Comparison of ENCODE assay signal across 8 cellular contexts in the genomic region with DNA sequence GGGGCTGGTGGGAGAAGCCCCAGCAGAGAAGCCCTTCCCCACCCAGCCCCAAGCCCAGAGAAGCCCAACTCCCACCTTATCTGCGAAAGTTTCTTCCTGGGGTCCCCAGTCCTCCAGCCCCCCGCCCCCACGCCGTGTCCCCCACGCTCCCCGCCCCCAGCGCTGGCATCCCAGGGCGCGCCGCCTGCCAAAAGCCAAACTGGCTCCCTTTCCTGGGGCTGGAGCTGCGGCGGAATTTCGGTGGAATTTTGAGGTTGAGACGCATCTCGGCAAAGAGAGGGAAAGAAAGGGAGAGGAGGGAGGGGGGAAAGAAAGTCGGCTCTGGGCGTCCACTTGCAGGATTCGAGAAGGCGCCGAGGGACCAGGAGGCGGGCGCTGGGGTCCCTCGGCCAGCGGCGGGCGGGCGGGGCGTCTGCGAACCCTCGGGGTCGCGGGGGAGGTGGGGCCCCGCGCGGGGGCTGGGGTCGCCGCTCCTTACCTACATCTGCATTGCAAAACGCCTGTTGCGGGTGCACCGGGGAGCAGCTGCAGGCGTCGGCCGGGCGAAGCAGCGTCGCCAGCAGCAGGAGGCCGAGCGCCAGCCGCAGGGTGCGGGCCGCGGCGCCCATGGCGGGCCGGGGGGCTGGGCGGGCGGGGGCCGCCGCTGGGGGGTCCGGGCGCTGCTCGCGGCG. TPM values are rescaled to one million over a fixed set of nuclear protein-coding genes. Genes with fewer than 3 reads are reported as not detected.
DNase-seq lines count a peak whose midpoint lies in the region; ATAC-seq, FAIRE-seq and TF ChIP-seq lines count a peak whose summit lies in the region.

No MANE protein-coding gene starts in this region.

- POLR2A ChIA-PET in MCF 10A (lab: Yijun Ruan, JAX) = interaction anchor here (1.5 to 3.3 kb wide), 2 partner anchors 9 kb away, joined by 6 to 14 read pairs; no protein-coding TSS in a partner anchor
- POLR2A ChIA-PET in HepG2 (lab: Yijun Ruan, JAX) = interaction anchor here (2.8 kb wide), 1 partner anchor 9 kb away, joined by 10 read pairs; no protein-coding TSS in a partner anchor

- H3K9me3 Mint-ChIP-seq in IgD-negative memory B cell = no peaks in the 10 kb centered on the region
- H3K9me3 Mint-ChIP-seq in MCF 10A (ENCODE audit: unreplicated experiment) = no peaks in the 10 kb centered on the region

- H3K27me3 Mint-ChIP-seq in IgD-negative memory B cell = peaks cover 5% of the 10 kb centered on the region
- H3K27me3 Mint-ChIP-seq in MCF 10A (ENCODE audit: insufficient read depth, unreplicated experiment) = no peaks in the 10 kb centered on the region

- H3K27ac ChIP-seq in HepG2 (ENCODE audit: extremely low read length, insufficient read depth, low read length) (no peak overlapping the region), tibial nerve (peak overlapping the region; percentile 82 to 100 (median 90))

- H3K36me3 ChIP-seq in HepG2 (replicated peaks in 1 of 2; ENCODE audit: control insufficient read depth in 1 of 2, insufficient read depth in 2 of 2, low read length in 2 of 2) (no peaks in the 10 kb centered on the region), tibial nerve (no peaks in the 10 kb centered on the region)

- H3K27ac Mint-ChIP-seq in IgD-negative memory B cell (no peak overlapping the region), MCF 10A (ENCODE audit: low read depth, unreplicated experiment) (no peak overlapping the region)

- H3K4me3 Mint-ChIP-seq in IgD-negative memory B cell (peak overlapping the region; percentile 83 to 97 (median 85)), MCF 10A (ENCODE audit: unreplicated experiment) (peak overlapping the region; percentile 73)

- no peaks in the 10 kb centered on the region for H4K20me1 ChIP-seq in HepG2 (ENCODE audit: insufficient read depth, low read length)

- TF ChIP-seq RAD21 in HepG2 (CRISPR knock-in tag; IDR thresholded peaks at IDR 0.05) = no peak

- peak overlapping the region; percentile 51; the same call in 1 of the 2 replicates for H3K9ac ChIP-seq in HepG2 (ENCODE audit: insufficient read depth, low read depth, low read length)

- DNase-seq in AG08396 (ENCODE audit: low spot score) (peak; percentile 70), MCF 10A (ENCODE audit: unreplicated experiment) (no peak), HepG2 (ENCODE audit: low spot score) (no peak), tibial nerve (ENCODE audit: low spot score in 2 of 2) (no peak), H4 (ENCODE audit: low spot score) (no peak)

- H3K4me1 Mint-ChIP-seq in IgD-negative memory B cell = peaks cover 5 to 12% (median 5%) of the 10 kb centered on the region in 3 donors
- peaks cover 18% of the 10 kb centered on the region for H3K4me1 Mint-ChIP-seq in MCF 10A (ENCODE audit: insufficient read depth, unreplicated experiment)

- no peak for FAIRE-seq in HepG2 (lab: Jason Lieb, UNC)

- TF ChIP-seq POLR2A in HepG2 (IDR thresholded peaks at IDR 0.05; ENCODE audit: insufficient read depth in 1 of 2, low read depth in 2 of 2, low read length in 2 of 2) (no peak; a peak in 1 of 4 replicates), tibial nerve (IDR thresholded peaks at IDR 0.05) (no peak)

- H3K27me3 ChIP-seq in HepG2 (ENCODE audit: control insufficient read depth in 1 of 2, insufficient read depth in 2 of 2, low read length in 2 of 2) (peaks cover 5 to 26% of the 10 kb centered on the region in 2 experiments; a peak in 3 of 5 replicates), tibial nerve (no peaks in the 10 kb centered on the region)

- peak overlapping the region; percentile 83 for H3K4me2 ChIP-seq in HepG2 (ENCODE audit: low read depth, low read length)

- BruUV-seq in MCF 10A (replicated peaks; lab: Mats Ljungman, UMichigan) = no TSS peak
- BruUV-seq in HepG2 (replicated peaks; lab: Mats Ljungman, UMichigan) = no TSS peak

- in situ Hi-C loops in HepG2 (cut with HindIII; ENCODE audit: extremely low pct_ligation_motif_present, low pct_unique_long_range_greater_than_20kb) = no loop called here

- CTCF ChIA-PET in MCF 10A (lab: Yijun Ruan, JAX) = no interaction called here
- CTCF ChIA-PET in HepG2 (lab: Yijun Ruan, JAX; ENCODE audit: low intra/inter-chr PET ratio, low total read pairs) = interaction anchor here (0.6 kb wide), 1 partner anchor 59 kb away, joined by 3 read pairs; no protein-coding TSS in a partner anchor

- H3K4me1 ChIP-seq in HepG2 (ENCODE audit: insufficient read depth, low read length) = peaks cover 49% of the 10 kb centered on the region
- H3K4me1 ChIP-seq in tibial nerve = peaks cover 0 to 62% (median 41%) of the 10 kb centered on the region in 4 donors

- no peaks in the 10 kb centered on the region for H3K79me2 ChIP-seq in HepG2 (ENCODE audit: insufficient read depth, low read length)

- H3K9me3 ChIP-seq in HepG2 (ENCODE audit: low read length) = no peaks in the 10 kb centered on the region
- no peaks in the 10 kb centered on the region for H3K9me3 ChIP-seq in tibial nerve

- 19% methylated on average over 28 of the region's 64 CpGs for WGBS in HepG2 (ENCODE audit: low lambda C conversion rate)
- 2% methylated on average over 22 to 39 of the region's 64 CpGs for WGBS in tibial nerve, 2 donors

- no peak for ATAC-seq in HepG2
- ATAC-seq in GM18511 (IDR thresholded peaks at IDR 0.05; ENCODE audit: unreplicated experiment) = no peak
- no peak for ATAC-seq in GM21737 (IDR thresholded peaks at IDR 0.05; ENCODE audit: unreplicated experiment)

- intact Hi-C loops in MCF 10A (cut with micrococcal nuclease) = loop anchor here (5.0 kb wide), 1 partner anchor 42 kb away; no protein-coding TSS in a partner anchor
- intact Hi-C loops in HepG2 (cut with micrococcal nuclease; ENCODE audit: unreplicated experiment) = loop anchor here (5.0 kb wide), 2 partner anchors 38 to 782 kb away; no protein-coding TSS in a partner anchor

- TF ChIP-seq CTCF in MCF 10A (IDR thresholded peaks at IDR 0.05; ENCODE audit: unreplicated experiment) (no peak), HepG2 (CRISPR knock-in tag; IDR thresholded peaks at IDR 0.05) (no peak), tibial nerve (IDR thresholded peaks at IDR 0.05) (no peak)

- H3K4me3 ChIP-seq in HepG2 (replicated peaks in 1 of 3; ENCODE audit: insufficient read depth in 1 of 3, low read depth in 2 of 3, low read length in 3 of 3) (peak overlapping the region; percentile 53 to 78 (median 71); a peak in 5 of 6 replicates), tibial nerve (peak overlapping the region; percentile 67 to 98 (median 84))

- H2AFZ ChIP-seq in HepG2 (ENCODE audit: low read length) = no peak overlapping the region

- TF ChIP-seq EP300 in HepG2 (IDR thresholded peaks at IDR 0.05; ENCODE audit: low read depth in 2 of 2, low read length in 2 of 2) = no peak
- TF ChIP-seq EP300 in HepG2 (CRISPR knock-in tag; IDR thresholded peaks at IDR 0.05; ENCODE audit: borderline replicate concordance) = no peak
- peak in 1 of 2 donors; percentile 27 for TF ChIP-seq EP300 in tibial nerve (IDR thresholded peaks at IDR 0.05)

- H3K36me3 Mint-ChIP-seq in IgD-negative memory B cell (no peaks in the 10 kb centered on the region), MCF 10A (ENCODE audit: insufficient read depth, unreplicated experiment) (no peaks in the 10 kb centered on the region)

RNA-seq across cellular contexts. Expression of a gene that starts 0.6 kb away (rescaled TPM):
- polyA plus RNA-seq in IgD-negative memory B cell = 0.34 TPM
- total RNA-seq in MCF 10A (2022) = 24.8 and 35.1 TPM in 2 replicates
- 2.2 and 3.8 TPM in 2 replicates for total RNA-seq in HepG2 (2016; rRNA removed; fragmentation: Illumina TruSeq; extraction: Trizol)
- total RNA-seq in HepG2 (2016; cell fraction: cytosol; rRNA removed; fragmentation: Illumina TruSeq; extraction: Trizol; ENCODE audit: low read depth) = 1.4 and 1.7 TPM in 2 replicates
- 1.7 and 3.9 TPM in 2 replicates for total RNA-seq in HepG2 (2016; cell fraction: insoluble cytoplasmic fraction; rRNA removed; fragmentation: Illumina TruSeq; extraction: Trizol)
- 3.3 and 3.4 TPM in 2 replicates for total RNA-seq in HepG2 (2016; cell fraction: membrane; rRNA removed; fragmentation: Illumina TruSeq; extraction: Trizol)
- 6.3 and 8.0 TPM in 2 replicates for total RNA-seq in HepG2 (2016; cell fraction: nucleus; rRNA removed; fragmentation: Illumina TruSeq; extraction: Trizol)
- polyA plus RNA-seq in HepG2 (2011; rRNA removed) = 8.5 and 11.7 TPM in 2 replicates
- 8.0 and 12.6 TPM in 2 replicates for polyA plus RNA-seq in HepG2 (2011; cell fraction: cytosol; rRNA removed)
- polyA plus RNA-seq in HepG2 (2011; cell fraction: nucleus; rRNA removed) = 10.4 and 13.8 TPM in 2 replicates
- 25.0 and 33.2 TPM in 2 replicates for polyA plus RNA-seq in HepG2 (2012)
- polyA plus RNA-seq in HepG2 (2016; cell fraction: cytosol; fragmentation: Illumina TruSeq; extraction: Trizol; ENCODE audit: low read depth) = 3.0 and 3.2 TPM in 2 replicates
- polyA plus RNA-seq in HepG2 (2016; cell fraction: insoluble cytoplasmic fraction; fragmentation: Illumina TruSeq; extraction: Trizol; ENCODE audit: low read depth) = 3.9 and 5.4 TPM in 2 replicates
- polyA plus RNA-seq in HepG2 (2016; cell fraction: membrane; fragmentation: Illumina TruSeq; extraction: Trizol; ENCODE audit: low read depth) = 4.0 and 5.0 TPM in 2 replicates
- 18.4 and 18.6 TPM in 2 replicates for polyA plus RNA-seq in HepG2 (2016; cell fraction: nucleus; fragmentation: Illumina TruSeq; extraction: Trizol; ENCODE audit: insufficient read depth, low read depth)
- polyA minus RNA-seq in HepG2 (2011; rRNA and poly(A)+ RNA removed; ENCODE audit: low replicate concordance) = 10.0 and 25.5 TPM in 2 replicates
- 11.5 and 14.6 TPM in 2 replicates for polyA minus RNA-seq in HepG2 (2011; cell fraction: cytosol; rRNA and poly(A)+ RNA removed)
- 4.2 and 6.2 TPM in 2 replicates for polyA minus RNA-seq in HepG2 (2011; cell fraction: nucleus; rRNA and poly(A)+ RNA removed)
- total RNA-seq in tibial nerve = 100 to 1,000 TPM; 187 to 456 (median 339) TPM
- 59.0 and 73.3 TPM in 2 replicates for total RNA-seq in H4 (2014; rRNA removed; shearing (Covaris generic))

RNA-seq across cellular contexts. Expression of a gene that starts 21.6 kb away (rescaled TPM):
- 1.6 TPM for polyA plus RNA-seq in IgD-negative memory B cell
- 0.68 and 0.86 TPM in 2 replicates for total RNA-seq in MCF 10A (2022)
- not detected in 2 replicates for total RNA-seq in HepG2 (2016; rRNA removed; fragmentation: Illumina TruSeq; extraction: Trizol)
- not detected in 2 replicates for total RNA-seq in HepG2 (2016; cell fraction: cytosol; rRNA removed; fragmentation: Illumina TruSeq; extraction: Trizol; ENCODE audit: low read depth)
- 0.06 TPM in 1 of 2 replicates, not detected in the other for total RNA-seq in HepG2 (2016; cell fraction: insoluble cytoplasmic fraction; rRNA removed; fragmentation: Illumina TruSeq; extraction: Trizol)
- total RNA-seq in HepG2 (2016; cell fraction: membrane; rRNA removed; fragmentation: Illumina TruSeq; extraction: Trizol) = not detected in 2 replicates
- not detected in 2 replicates for total RNA-seq in HepG2 (2016; cell fraction: nucleus; rRNA removed; fragmentation: Illumina TruSeq; extraction: Trizol)
- polyA plus RNA-seq in HepG2 (2011; rRNA removed) = not detected in 2 replicates
- not detected in 2 replicates for polyA plus RNA-seq in HepG2 (2011; cell fraction: cytosol; rRNA removed)
- 0.14 and 0.31 TPM in 2 replicates for polyA plus RNA-seq in HepG2 (2011; cell fraction: nucleus; rRNA removed)
- 0.07 and 0.13 TPM in 2 replicates for polyA plus RNA-seq in HepG2 (2012)
- not detected in 2 replicates for polyA plus RNA-seq in HepG2 (2016; cell fraction: cytosol; fragmentation: Illumina TruSeq; extraction: Trizol; ENCODE audit: low read depth)
- not detected in 2 replicates for polyA plus RNA-seq in HepG2 (2016; cell fraction: insoluble cytoplasmic fraction; fragmentation: Illumina TruSeq; extraction: Trizol; ENCODE audit: low read depth)
- polyA plus RNA-seq in HepG2 (2016; cell fraction: membrane; fragmentation: Illumina TruSeq; extraction: Trizol; ENCODE audit: low read depth) = not detected in 2 replicates
- polyA plus RNA-seq in HepG2 (2016; cell fraction: nucleus; fragmentation: Illumina TruSeq; extraction: Trizol; ENCODE audit: insufficient read depth, low read depth) = not detected in 2 replicates
- polyA minus RNA-seq in HepG2 (2011; rRNA and poly(A)+ RNA removed; ENCODE audit: low replicate concordance) = 1.2 TPM in 1 of 2 replicates, not detected in the other
- polyA minus RNA-seq in HepG2 (2011; cell fraction: cytosol; rRNA and poly(A)+ RNA removed) = not detected in 2 replicates
- 1.5 and 1.6 TPM in 2 replicates for polyA minus RNA-seq in HepG2 (2011; cell fraction: nucleus; rRNA and poly(A)+ RNA removed)
- 10 to 100 TPM in 2 of 4 donors, 1 to 10 TPM in 2; 6.5 to 35.1 (median 9.9) TPM for total RNA-seq in tibial nerve
- total RNA-seq in H4 (2014; rRNA removed; shearing (Covaris generic)) = not detected in 2 replicates

RNA-seq across cellular contexts. Expression of a gene that starts 55.1 kb away (rescaled TPM):
- polyA plus RNA-seq in IgD-negative memory B cell (3.9 TPM), HepG2 (2011; rRNA removed) (137 and 185 TPM in 2 replicates)
- total RNA-seq in MCF 10A (2022) (56.7 and 58.0 TPM in 2 replicates), HepG2 (2016; rRNA removed; fragmentation: Illumina TruSeq; extraction: Trizol) (116 and 332 TPM in 2 replicates), tibial nerve (100 to 1,000 TPM; 191 to 392 (median 296) TPM)
- 62.3 and 63.4 TPM in 2 replicates for total RNA-seq in HepG2 (2016; cell fraction: cytosol; rRNA removed; fragmentation: Illumina TruSeq; extraction: Trizol; ENCODE audit: low read depth)
- 116 and 342 TPM in 2 replicates for total RNA-seq in HepG2 (2016; cell fraction: insoluble cytoplasmic fraction; rRNA removed; fragmentation: Illumina TruSeq; extraction: Trizol)
- total RNA-seq in HepG2 (2016; cell fraction: membrane; rRNA removed; fragmentation: Illumina TruSeq; extraction: Trizol) = 57.6 and 60.1 TPM in 2 replicates
- 311 and 384 TPM in 2 replicates for total RNA-seq in HepG2 (2016; cell fraction: nucleus; rRNA removed; fragmentation: Illumina TruSeq; extraction: Trizol)
- 89.4 and 111 TPM in 2 replicates for polyA plus RNA-seq in HepG2 (2011; cell fraction: cytosol; rRNA removed)
- polyA plus RNA-seq in HepG2 (2011; cell fraction: nucleus; rRNA removed) = 667 and 704 TPM in 2 replicates
- polyA plus RNA-seq in HepG2 (2012) = 341 and 458 TPM in 2 replicates
- polyA plus RNA-seq in HepG2 (2016; cell fraction: cytosol; fragmentation: Illumina TruSeq; extraction: Trizol; ENCODE audit: low read depth) = 36.8 and 37.2 TPM in 2 replicates
- 103 and 140 TPM in 2 replicates for polyA plus RNA-seq in HepG2 (2016; cell fraction: insoluble cytoplasmic fraction; fragmentation: Illumina TruSeq; extraction: Trizol; ENCODE audit: low read depth)
- 41.5 and 48.5 TPM in 2 replicates for polyA plus RNA-seq in HepG2 (2016; cell fraction: membrane; fragmentation: Illumina TruSeq; extraction: Trizol; ENCODE audit: low read depth)
- polyA plus RNA-seq in HepG2 (2016; cell fraction: nucleus; fragmentation: Illumina TruSeq; extraction: Trizol; ENCODE audit: insufficient read depth, low read depth) = 669 and 711 TPM in 2 replicates
- polyA minus RNA-seq in HepG2 (2011; rRNA and poly(A)+ RNA removed; ENCODE audit: low replicate concordance) = 165 and 565 TPM in 2 replicates
- 316 and 377 TPM in 2 replicates for polyA minus RNA-seq in HepG2 (2011; cell fraction: cytosol; rRNA and poly(A)+ RNA removed)
- polyA minus RNA-seq in HepG2 (2011; cell fraction: nucleus; rRNA and poly(A)+ RNA removed) = 112 and 148 TPM in 2 replicates
- total RNA-seq in H4 (2014; rRNA removed; shearing (Covaris generic)) = 742 and 897 TPM in 2 replicates
